Comparison of ENCODE assay signal across 9 cellular contexts in genomic region chr3:196694202-196694638, GRCh38. TPM values are rescaled to one million over a fixed set of nuclear protein-coding genes. Genes with fewer than 3 reads are reported as not detected.
A peak's percentile ranks its signal among the peaks of the same experiment; 100 is the strongest.
DNase-seq lines count a peak whose midpoint lies in the region.
"Had no signal": no experiment of that assay in that cellular context is flagged by ENCODE, and none has a peak within 500 bp of the region (broad histone marks: within the 10 kb centered on the region; RNA-seq: fewer than 3 reads in every experiment).

No MANE protein-coding gene starts in this region.

- no peaks in the 10 kb centered on the region for H3K27me3 Mint-ChIP-seq in activated naive CD8-positive, alpha-beta T cell

- peak; percentile 20 for DNase-seq in activated CD4-positive, alpha-beta T cell treated with anti-CD3 and anti-CD28 coated beads for 48 hours
- no peak for DNase-seq in activated CD4-positive, alpha-beta T cell treated with anti-CD3 and anti-CD28 coated beads, Interleukin-2, amount 50 U/mL, for 1 hour
- DNase-seq in NCI-H1694 (lab: John Stamatoyannopoulos, UW) = peak; percentile 15
- peak; percentile 15 for DNase-seq in renal cortical epithelial cell (ENCODE audit: low read depth)
- DNase-seq in SW480 (ENCODE audit: low spot score) = no peak
- no peak for DNase-seq in NCI-H2081 (lab: John Stamatoyannopoulos, UW)
- no peak for DNase-seq in iPS-NIHi11 (ENCODE audit: low spot score)
- DNase-seq: NCI-H524 had no signal

- H3K36me3 Mint-ChIP-seq in activated naive CD8-positive, alpha-beta T cell = no peaks in the 10 kb centered on the region

- no peaks in the 10 kb centered on the region for H3K9me3 Mint-ChIP-seq in activated naive CD8-positive, alpha-beta T cell (ENCODE audit: low read depth)

- H3K4me1 Mint-ChIP-seq in activated naive CD8-positive, alpha-beta T cell (ENCODE audit: low read depth) = peaks cover 8% of the 10 kb centered on the region

- no peak overlapping the region for H3K4me3 Mint-ChIP-seq in activated naive CD8-positive, alpha-beta T cell

- H3K27ac Mint-ChIP-seq in activated naive CD8-positive, alpha-beta T cell = peak overlapping the region; percentile 58

RNA-seq across cellular contexts. Expression of gene CEP19, which starts 17.8 kb away (rescaled TPM):
- total RNA-seq in renal cortical epithelial cell = 2.8 and 6.5 TPM in 2 replicates

RNA-seq across cellular contexts. Expression of gene PIGX, which starts 18.0 kb away (rescaled TPM):
- 17.7 and 33.0 TPM in 2 replicates for total RNA-seq in renal cortical epithelial cell

RNA-seq across cellular contexts. Expression of gene PAK2, which starts 45.4 kb away (rescaled TPM):
- total RNA-seq in renal cortical epithelial cell = 54.5 and 249 TPM in 2 replicates

RNA-seq across cellular contexts. Expression of gene NRROS, which starts 54.7 kb away (rescaled TPM):
- total RNA-seq in renal cortical epithelial cell = 0.20 and 1.9 TPM in 2 replicates

Comparison
In these comparisons a context has a peak if more than half of its experiments do, and no peak if none do; other contexts are left out.
1. DNase-seq: peak in activated CD4-positive, alpha-beta T cell treated with anti-CD3 and anti-CD28 coated beads for 48 hours (single experiment), NCI-H1694 (single experiment) and renal cortical epithelial cell (single experiment); none in activated CD4-positive, alpha-beta T cell treated with anti-CD3 and anti-CD28 coated beads, Interleukin-2, amount 50 U/mL, for 1 hour (single experiment), SW480 (single experiment), NCI-H2081 (0 of 2) and iPS-NIHi11 (single experiment).